ENCODE assay signal across 1 cellular context in genomic region chr5:72955143-72955767, GRCh38.
TF ChIP-seq lines count a peak whose summit lies in the region.

No MANE protein-coding gene starts in this region.

TF ChIP-seq in GM23338, 12 proteins besides CTCF, POLR2A, EP300 and RAD21 (continued from another document):
- TF ChIP-seq REST (IDR thresholded peaks at IDR 0.05; ENCODE audit: unreplicated experiment) (no peak), CREB1 (CRISPR knock-in tag; IDR thresholded peaks at IDR 0.05; ENCODE audit: low read depth) (no peak), STAT1 (IDR thresholded peaks at IDR 0.05; ENCODE audit: unreplicated experiment) (no peak)
